In the genomic region with DNA sequence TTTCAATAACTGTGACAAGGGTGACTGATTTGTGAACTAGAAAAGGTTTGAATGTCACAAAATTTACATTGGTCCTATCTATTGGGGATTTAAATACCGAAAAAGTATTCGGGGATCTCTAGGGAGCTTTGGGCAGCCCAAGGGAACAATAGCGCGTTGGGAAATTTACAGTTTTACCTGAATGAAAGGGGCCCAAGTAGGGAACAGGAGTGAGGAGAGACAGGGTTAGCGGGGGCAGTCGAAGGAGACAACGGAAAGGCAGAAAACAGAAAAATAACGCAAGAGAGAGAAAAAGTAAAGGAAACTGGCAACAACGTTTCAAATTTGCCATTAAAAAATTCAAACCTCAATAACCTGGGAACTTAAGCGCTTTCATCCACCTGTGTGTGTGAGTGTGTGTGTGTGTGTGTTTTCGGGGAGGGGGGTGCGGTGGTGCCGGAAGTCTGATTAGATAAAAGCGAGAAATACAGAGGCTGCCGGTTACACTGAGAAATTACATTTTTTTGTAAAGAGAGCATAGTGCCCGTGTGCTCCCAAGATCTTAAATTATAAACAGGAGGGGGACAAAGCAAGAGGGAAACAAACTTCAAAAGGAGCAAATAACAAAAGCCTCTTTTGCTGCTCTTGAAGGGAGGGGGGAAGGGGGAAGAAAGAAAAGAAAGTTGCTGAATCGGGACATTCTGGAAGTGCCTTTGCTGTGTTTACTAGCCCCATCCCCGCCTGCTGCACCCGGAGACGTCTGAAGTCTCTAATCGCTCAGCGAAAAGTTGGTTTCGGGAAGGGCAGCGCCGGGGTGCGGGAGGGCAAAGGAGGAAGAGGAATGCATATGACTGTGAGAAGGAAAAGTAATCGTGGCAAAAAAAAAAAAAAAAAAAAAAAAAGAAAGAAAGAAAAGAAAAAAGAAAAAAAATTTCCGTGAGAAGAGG, we compare ENCODE assay signal across 11 cellular contexts. TPM values are rescaled to one million over a fixed set of nuclear protein-coding genes. Genes with fewer than 3 reads are reported as not detected.
DNase-seq lines count a peak whose midpoint lies in the region; ATAC-seq and TF ChIP-seq lines count a peak whose summit lies in the region.
"Had no signal": no experiment of that assay in that cellular context is flagged by ENCODE, and none has a peak within 500 bp of the region (broad histone marks: within the 10 kb centered on the region; RNA-seq: fewer than 3 reads in every experiment).

No MANE protein-coding gene starts in this region.

- no peak overlapping the region for H3K9ac ChIP-seq in PC-3 (ENCODE audit: low read length)

- no peaks in the 10 kb centered on the region for H3K9me3 ChIP-seq in MG63
- H3K9me3 ChIP-seq in osteoblast (ENCODE audit: low read depth, low read length), result peaks cover 3% of the 10 kb centered on the region
- H3K9me3 ChIP-seq in PC-3 (ENCODE audit: low read length), result no peaks in the 10 kb centered on the region
- H3K9me3 ChIP-seq: prostate gland had no signal

- H3K4me2 ChIP-seq in osteoblast (ENCODE audit: insufficient read depth, low read length) (no peak overlapping the region), PC-3 (ENCODE audit: low read length) (no peak overlapping the region)

- intact Hi-C loops in PC-3 (cut with micrococcal nuclease), result no loop called here

- H3K79me2 ChIP-seq in osteoblast (ENCODE audit: insufficient read depth, low read length) (no peaks in the 10 kb centered on the region), PC-3 (ENCODE audit: low read length) (no peaks in the 10 kb centered on the region)

- H3K9me2 ChIP-seq in PC-3 (replicated peaks; ENCODE audit: low read length), result no peaks in the 10 kb centered on the region

- no peak for ATAC-seq in effector memory CD8-positive, alpha-beta T cell (replicated peaks)
- no peak for ATAC-seq in PC-3

- POLR2A ChIA-PET in PC-3 (lab: Charles Lee; ENCODE audit: unreplicated experiment), result no interaction called here

- H3K4me3 ChIP-seq in MG63 (peak overlapping the region; percentile 73), osteoblast (ENCODE audit: insufficient read depth, low read length) (no peak overlapping the region), PC-3 (ENCODE audit: low read length) (no peak overlapping the region), coronary artery (no peak overlapping the region)
- H3K4me3 ChIP-seq: prostate gland had no signal

- H3K27me3 Mint-ChIP-seq in effector memory CD8-positive, alpha-beta T cell, result peaks cover 82 to 90% of the 10 kb centered on the region in 2 donors

- TF ChIP-seq CTCF in osteoblast (IDR thresholded peaks at IDR 0.05; ENCODE audit: extremely low read depth, low read depth, low read length), result no peak
- TF ChIP-seq CTCF in PC-3 (conservative IDR thresholded peaks at IDR 0.05; ENCODE audit: low read depth, low read length), result no peak
- no peak for TF ChIP-seq CTCF in coronary artery (IDR thresholded peaks at IDR 0.05)

- CTCF ChIA-PET in PC-3 (lab: Charles Lee), result no interaction called here

- peak overlapping the region; percentile 13 to 37 for H3K4me3 Mint-ChIP-seq in effector memory CD8-positive, alpha-beta T cell

- no peak overlapping the region for H3K27ac Mint-ChIP-seq in effector memory CD8-positive, alpha-beta T cell

- H3K4me1 Mint-ChIP-seq in effector memory CD8-positive, alpha-beta T cell (ENCODE audit: low read depth in 2 of 2), result peaks cover 4 to 15% of the 10 kb centered on the region in 2 donors

- H3K9me3 Mint-ChIP-seq in effector memory CD8-positive, alpha-beta T cell, result peaks cover 0 to 14% of the 10 kb centered on the region in 2 donors

- no TSS peak for BruUV-seq in PC-3 (replicated peaks; lab: Mats Ljungman, UMichigan)

- no peaks in the 10 kb centered on the region for H3K27me3 ChIP-seq in MG63
- peaks cover 96% of the 10 kb centered on the region for H3K27me3 ChIP-seq in osteoblast (ENCODE audit: insufficient read depth, low read length)
- peaks cover 90% of the 10 kb centered on the region for H3K27me3 ChIP-seq in PC-3 (ENCODE audit: low read length)

- H4K20me1 ChIP-seq in osteoblast (ENCODE audit: insufficient read depth, low read length) (no peaks in the 10 kb centered on the region), PC-3 (ENCODE audit: low read length) (no peaks in the 10 kb centered on the region)

- H3K36me3 ChIP-seq in MG63 (peaks cover 35% of the 10 kb centered on the region), osteoblast (ENCODE audit: insufficient read depth, low read length) (no peaks in the 10 kb centered on the region), PC-3 (ENCODE audit: low read depth, low read length) (no peaks in the 10 kb centered on the region)
- H3K36me3 ChIP-seq: prostate gland had no signal

- H3K4me1 ChIP-seq in osteoblast (ENCODE audit: insufficient read depth, low read length) (no peaks in the 10 kb centered on the region), PC-3 (ENCODE audit: insufficient read depth, low read length) (no peaks in the 10 kb centered on the region)
- H3K4me1 ChIP-seq: prostate gland had no signal

- H3K27ac ChIP-seq in osteoblast (ENCODE audit: low read depth, low read length), result no peak overlapping the region
- H3K27ac ChIP-seq in PC-3 (ENCODE audit: low read length), result no peak overlapping the region
- H3K27ac ChIP-seq in coronary artery, result no peak overlapping the region
- H3K27ac ChIP-seq: prostate gland had no signal

- H2AFZ ChIP-seq in osteoblast (ENCODE audit: low read length) (no peak overlapping the region), PC-3 (ENCODE audit: low read length) (no peak overlapping the region)

- H3K36me3 Mint-ChIP-seq in effector memory CD8-positive, alpha-beta T cell (ENCODE audit: insufficient read depth), result peaks cover 10% of the 10 kb centered on the region

- H3F3A ChIP-seq in PC-3 (ENCODE audit: low read length, unreplicated experiment), result no peaks in the 10 kb centered on the region

- DNase-seq in ELF-1 (ENCODE audit: low read depth, low spot score) (peak; percentile 78), MG63 (peak; percentile 78), osteoblast (ENCODE audit: insufficient read length, low spot score, missing footprints) (peak; percentile 63), NCI-H226 (no peak), PC-3 (no peak), coronary artery (ENCODE audit: low spot score) (no peak), NCI-H2171 (lab: John Stamatoyannopoulos, UW) (no peak)
- no peak for DNase-seq in effector memory CD8-positive, alpha-beta T cell
- DNase-seq: activated T-cell treated with anti-CD3 and anti-CD28 coated beads, Interleukin-2, amount 50 U/mL, for 48 hours; NCI-H446 had no signal

RNA-seq across cellular contexts. Expression of a gene that starts 0.7 kb away (rescaled TPM):
- 24.3 and 31.9 TPM in 2 replicates for total RNA-seq in MG63 (2014; rRNA removed; shearing (Covaris generic); ENCODE audit: low replicate concordance)
- 2.1 and 3.6 TPM in 2 replicates for total RNA-seq in osteoblast
- not detected in 2 replicates for total RNA-seq in PC-3 (2014; rRNA removed)
- total RNA-seq: prostate gland had no signal

RNA-seq across cellular contexts. Expression of a gene that starts 2.1 kb away (rescaled TPM):
- 1.5 and 2.2 TPM in 2 replicates for total RNA-seq in MG63 (2014; rRNA removed; shearing (Covaris generic); ENCODE audit: low replicate concordance)
- 0.29 and 0.72 TPM in 2 replicates for total RNA-seq in osteoblast
- total RNA-seq in PC-3 (2014; rRNA removed), result not detected in 2 replicates
- total RNA-seq: prostate gland had no signal

Comparison
In these comparisons a context has a peak if more than half of its experiments do, and no peak if none do; other contexts are left out.
1. DNase-seq: peak in ELF-1 (single experiment), MG63 (single experiment) and osteoblast (single experiment); none in effector memory CD8-positive, alpha-beta T cell (0 of 3), NCI-H226 (single experiment), PC-3 (single experiment), coronary artery (single experiment) and NCI-H2171 (single experiment).